1 cellular context compared by ENCODE assay signal in the genomic region with DNA sequence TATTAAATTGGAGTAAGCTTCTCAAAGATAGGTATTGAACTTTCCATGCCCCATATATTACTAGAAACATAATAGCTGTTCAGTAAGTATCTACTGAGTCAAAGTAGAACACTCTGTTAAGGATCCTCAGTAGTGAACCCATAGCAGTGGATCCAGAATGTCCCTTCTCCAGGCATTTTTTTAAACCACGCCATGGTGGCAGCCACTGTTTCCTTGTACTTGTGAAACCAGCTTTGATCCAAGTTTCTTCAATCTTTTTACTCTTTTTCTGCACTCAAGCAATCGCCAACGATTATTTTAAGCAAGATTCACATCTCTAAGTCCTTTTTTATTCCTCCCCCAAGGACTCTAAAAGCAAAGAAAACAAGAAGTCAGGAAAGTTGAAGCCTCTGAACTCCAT.
TF ChIP-seq lines count a peak whose summit lies in the region.

No MANE protein-coding gene starts in this region.

TF ChIP-seq in IMR-90, 13 proteins besides CTCF, POLR2A, EP300 and RAD21 (continued from another document):
- TF ChIP-seq, protein P1, sequence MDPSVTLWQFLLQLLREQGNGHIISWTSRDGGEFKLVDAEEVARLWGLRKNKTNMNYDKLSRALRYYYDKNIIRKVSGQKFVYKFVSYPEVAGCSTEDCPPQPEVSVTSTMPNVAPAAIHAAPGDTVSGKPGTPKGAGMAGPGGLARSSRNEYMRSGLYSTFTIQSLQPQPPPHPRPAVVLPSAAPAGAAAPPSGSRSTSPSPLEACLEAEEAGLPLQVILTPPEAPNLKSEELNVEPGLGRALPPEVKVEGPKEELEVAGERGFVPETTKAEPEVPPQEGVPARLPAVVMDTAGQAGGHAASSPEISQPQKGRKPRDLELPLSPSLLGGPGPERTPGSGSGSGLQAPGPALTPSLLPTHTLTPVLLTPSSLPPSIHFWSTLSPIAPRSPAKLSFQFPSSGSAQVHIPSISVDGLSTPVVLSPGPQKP (IDR thresholded peaks at IDR 0.05; ENCODE audit: borderline replicate concordance, low read depth, low read length): no peak
- no peak for TF ChIP-seq CHD1 (IDR thresholded peaks at IDR 0.05; ENCODE audit: low read depth, low read length)
- TF ChIP-seq SMC3 (IDR thresholded peaks at IDR 0.05; ENCODE audit: low read depth, low read length): no peak
- no peak for TF ChIP-seq RFX5 (IDR thresholded peaks at IDR 0.05; ENCODE audit: low read depth, low read length)
- TF ChIP-seq BHLHE40 (IDR thresholded peaks at IDR 0.05; ENCODE audit: low read depth, low read length): no peak
- no peak for TF ChIP-seq USF2 (IDR thresholded peaks at IDR 0.05; ENCODE audit: low read depth, low read length)
- TF ChIP-seq MXI1 (IDR thresholded peaks at IDR 0.05; ENCODE audit: borderline replicate concordance, low read depth, low read length): no peak
- TF ChIP-seq MAZ (IDR thresholded peaks at IDR 0.05; ENCODE audit: borderline replicate concordance, low read depth, low read length): no peak
